Comparison of ENCODE assay signal across 12 cellular contexts in genomic region chr2:42249887-42250286, GRCh38.
DNase-seq lines count a peak whose midpoint lies in the region; ATAC-seq and TF ChIP-seq lines count a peak whose summit lies in the region.
"Had no signal": no experiment of that assay in that cellular context is flagged by ENCODE, and none has a peak within 500 bp of the region (broad histone marks: within the 10 kb centered on the region; RNA-seq: fewer than 3 reads in every experiment).

No MANE protein-coding gene starts in this region.

- no peak for TF ChIP-seq CTCF in gastroesophageal sphincter (IDR thresholded peaks at IDR 0.05)

- CTCF ChIA-PET in T-cell (lab: Charles Lee) = interaction anchor here (0.6 to 1.1 kb wide), 2 partner anchors 40 to 163 kb away, joined by 3 to 5 read pairs; no protein-coding TSS in a partner anchor

- peaks cover 70 to 77% (median 73%) of the 10 kb centered on the region in 3 donors for H3K4me1 Mint-ChIP-seq in T-cell

- H3K9me3 ChIP-seq in gastroesophageal sphincter = no peaks in the 10 kb centered on the region

- H3K27ac ChIP-seq in gastroesophageal sphincter = no peak overlapping the region
- H3K27ac ChIP-seq: SK-N-MC had no signal

- intact Hi-C loops in left colon (cut with DNase I, micrococcal nuclease) = no loop called here

- H3K36me3 Mint-ChIP-seq in T-cell = peaks cover 62% of the 10 kb centered on the region

- no peak for TF ChIP-seq POLR2A in gastroesophageal sphincter (IDR thresholded peaks at IDR 0.05)

- H3K4me3 Mint-ChIP-seq in T-cell = no peak overlapping the region

- ATAC-seq in T-cell (replicated peaks in 1 of 4) (no peak), left colon (peak; percentile 76), gastroesophageal sphincter (no peak)

- no peaks in the 10 kb centered on the region for H3K27me3 ChIP-seq in gastroesophageal sphincter

- H3K9me3 Mint-ChIP-seq in T-cell = no peaks in the 10 kb centered on the region

- DNase-seq in A172 (ENCODE audit: low spot score) = peak; percentile 44
- DNase-seq in NCI-H1105 (lab: John Stamatoyannopoulos, UW) = peak; percentile 94
- DNase-seq in T-cell = no peak
- peak in 1 of 2 donors; percentile 46 for DNase-seq in left colon
- no peak for DNase-seq in NCI-H1694 treated with DMSO at 0.1 percent for 48 hours (lab: John Stamatoyannopoulos, UW)
- no peak for DNase-seq in stimulated activated CD4-positive, alpha-beta T cell treated with anti-CD3 and anti-CD28 coated beads, Interleukin-15, amount 100 ng/mL, for 24 hours
- no peak for DNase-seq in GM19240 (ENCODE audit: insufficient read length, low spot score)
- DNase-seq: activated T-cell treated with anti-CD3 and anti-CD28 coated beads, Interleukin-2, amount 50 U/mL, for 1 hour; effector memory CD4-positive, alpha-beta T cell; IMR-90 had no signal

- no peaks in the 10 kb centered on the region for H3K27me3 Mint-ChIP-seq in T-cell

- H3K4me1 ChIP-seq in gastroesophageal sphincter = peaks cover 0 to 14% (median 0%) of the 10 kb centered on the region in 3 donors

- POLR2A ChIA-PET in T-cell (lab: Charles Lee) = interaction anchor here (0.5 to 0.6 kb wide), 2 partner anchors 14 to 160 kb away, joined by 3 to 6 read pairs; no protein-coding TSS in a partner anchor

- H3K36me3 ChIP-seq in gastroesophageal sphincter = peaks cover 0 to 16% of the 10 kb centered on the region in 2 donors

- peak overlapping the region; percentile 40 to 60 for H3K27ac Mint-ChIP-seq in T-cell

- WGBS in gastroesophageal sphincter (ENCODE audit: low coverage in 1 of 2), 2 donors = 23 to 41% methylated on average over 3 of the region's 3 CpGs

- no peak overlapping the region for H3K4me3 ChIP-seq in gastroesophageal sphincter
- H3K4me3 ChIP-seq: SK-N-MC had no signal

- TF ChIP-seq EP300 in gastroesophageal sphincter (IDR thresholded peaks at IDR 0.05) = no peak

Comparison
In these comparisons a context has a peak if more than half of its experiments do, and no peak if none do; other contexts are left out.
1. DNase-seq: peak in A172 (single experiment) and NCI-H1105 (single experiment); none in T-cell (0 of 34), NCI-H1694 treated with DMSO at 0.1 percent for 48 hours (single experiment), stimulated activated CD4-positive, alpha-beta T cell treated with anti-CD3 and anti-CD28 coated beads, Interleukin-15, amount 100 ng/mL, for 24 hours (single experiment) and GM19240 (single experiment).